In genomic region chr1:115493834-115494233, GRCh38 we compare ENCODE assay signal across 16 cellular contexts.
DNase-seq lines count a peak whose midpoint lies in the region; ATAC-seq and TF ChIP-seq lines count a peak whose summit lies in the region.
"Had no signal": no experiment of that assay in that cellular context is flagged by ENCODE, and none has a peak within 500 bp of the region (broad histone marks: within the 10 kb centered on the region; RNA-seq: fewer than 3 reads in every experiment).

No MANE protein-coding gene starts in this region.

- intact Hi-C loops in Right ventricle myocardium superior (cut with DNase I) = no loop called here

- CTCF ChIA-PET in RWPE1 (lab: Yijun Ruan, JAX) = interaction anchor here (0.7 kb wide), 1 partner anchor 101 kb away, joined by 3 read pairs; no protein-coding TSS in a partner anchor
- CTCF ChIA-PET in CD8-positive, alpha-beta memory T cell (lab: Charles Lee) = no interaction called here

- DNase-seq in right atrium auricular region (ENCODE audit: low spot score) = peak; percentile 49
- no peak for DNase-seq in Right ventricle myocardium superior
- no peak for DNase-seq in RWPE1 (ENCODE audit: low spot score)
- peak; percentile 20 for DNase-seq in lung (ENCODE audit: low spot score)
- DNase-seq in type B pancreatic cell (ENCODE audit: extremely low spot score, unreplicated experiment) = peak; percentile 36
- no peak for DNase-seq in CD8-positive, alpha-beta memory T cell
- no peak for DNase-seq in iPS-NIHi11 (ENCODE audit: low spot score)
- DNase-seq: ACHN; BE2C; C1 segment of cervical spinal cord; Caco-2; CD4-positive, CD25-positive, alpha-beta regulatory T cell had no signal

- ATAC-seq in Right ventricle myocardium superior (ENCODE audit: poor library complexity) = no peak
- no peak for ATAC-seq in lung (ENCODE audit: insufficient read depth, low FRiP score)
- no peak for ATAC-seq in HG03097 (IDR thresholded peaks at IDR 0.05; ENCODE audit: low FRiP score, unreplicated experiment)
- ATAC-seq: HepG2 had no signal

- H3K27me3 ChIP-seq in right atrium auricular region (no peaks in the 10 kb centered on the region), lung (ENCODE audit: control insufficient read depth, insufficient read depth) (no peaks in the 10 kb centered on the region)
- H3K27me3 ChIP-seq in CD8-positive, alpha-beta memory T cell (ENCODE audit: insufficient read depth, low read length, poor library complexity, severe bottlenecking) = no peaks in the 10 kb centered on the region
- H3K27me3 ChIP-seq: BE2C had no signal

- no peak overlapping the region for H3K4me3 ChIP-seq in right atrium auricular region
- H3K4me3 ChIP-seq in lung = no peak overlapping the region
- no peak overlapping the region for H3K4me3 ChIP-seq in CD8-positive, alpha-beta memory T cell (ENCODE audit: low read length)
- H3K4me3 ChIP-seq: GM23248, HAP-1 had no signal

- no peak overlapping the region for H3K27ac Mint-ChIP-seq in type B pancreatic cell
- no peak overlapping the region for H3K27ac Mint-ChIP-seq in CD8-positive, alpha-beta memory T cell
- H3K27ac Mint-ChIP-seq: CD4-positive, CD25-positive, alpha-beta regulatory T cell had no signal

- H3K27me3 Mint-ChIP-seq in type B pancreatic cell = no peaks in the 10 kb centered on the region
- H3K27me3 Mint-ChIP-seq in CD8-positive, alpha-beta memory T cell = peaks cover 1 to 4% of the 10 kb centered on the region in 2 donors
- H3K27me3 Mint-ChIP-seq: CD4-positive, CD25-positive, alpha-beta regulatory T cell had no signal

- H3K9me3 ChIP-seq in right atrium auricular region (no peaks in the 10 kb centered on the region), lung (ENCODE audit: control insufficient read depth in 2 of 2, insufficient read depth in 1 of 2, low read length in 1 of 2) (no peaks in the 10 kb centered on the region)
- H3K9me3 ChIP-seq in CD8-positive, alpha-beta memory T cell (ENCODE audit: low read length) = no peaks in the 10 kb centered on the region
- H3K9me3 ChIP-seq: BE2C, Caco-2, HAP-1 had no signal

- H3K27ac ChIP-seq in right atrium auricular region (no peak overlapping the region), RWPE1 (peak overlapping the region; percentile 10; the same call in 1 of the 2 replicates), lung (ENCODE audit: low read depth in 1 of 2, low read length in 1 of 2) (no peak overlapping the region)
- no peak overlapping the region for H3K27ac ChIP-seq in CD8-positive, alpha-beta memory T cell (ENCODE audit: low read depth, low read length)
- H3K27ac ChIP-seq: GM23248 had no signal

- 86% methylated on average over 4 of the region's 4 CpGs for WGBS in lung, 2 donors

- H3K4me1 Mint-ChIP-seq in type B pancreatic cell (ENCODE audit: unreplicated experiment) = peaks cover 13% of the 10 kb centered on the region
- H3K4me1 Mint-ChIP-seq in CD8-positive, alpha-beta memory T cell = no peaks in the 10 kb centered on the region
- H3K4me1 Mint-ChIP-seq: CD4-positive, CD25-positive, alpha-beta regulatory T cell had no signal

- peaks cover 8% of the 10 kb centered on the region for H3K9me3 Mint-ChIP-seq in type B pancreatic cell
- no peaks in the 10 kb centered on the region for H3K9me3 Mint-ChIP-seq in CD8-positive, alpha-beta memory T cell

- TF ChIP-seq CTCF in right atrium auricular region (IDR thresholded peaks at IDR 0.05) (no peak), RWPE1 (conservative IDR thresholded peaks at IDR 0.05; ENCODE audit: low read depth) (no peak), lung (IDR thresholded peaks at IDR 0.05; ENCODE audit: control extremely low read depth, extremely low read depth) (no peak), type B pancreatic cell (conservative IDR thresholded peaks at IDR 0.05) (no peak)

- H3K4me3 Mint-ChIP-seq in type B pancreatic cell = no peak overlapping the region
- H3K4me3 Mint-ChIP-seq in CD8-positive, alpha-beta memory T cell = no peak overlapping the region
- H3K4me3 Mint-ChIP-seq: CD4-positive, CD25-positive, alpha-beta regulatory T cell had no signal

- H3K36me3 ChIP-seq in right atrium auricular region (no peaks in the 10 kb centered on the region), lung (ENCODE audit: control insufficient read depth in 2 of 2, insufficient read depth in 2 of 2, low read length in 2 of 2) (no peaks in the 10 kb centered on the region)
- H3K36me3 ChIP-seq in CD8-positive, alpha-beta memory T cell (ENCODE audit: insufficient read depth, low read length) = no peaks in the 10 kb centered on the region
- H3K36me3 ChIP-seq: BE2C, HAP-1 had no signal

- H3K36me3 Mint-ChIP-seq in type B pancreatic cell = no peaks in the 10 kb centered on the region
- H3K36me3 Mint-ChIP-seq in CD8-positive, alpha-beta memory T cell = no peaks in the 10 kb centered on the region
- H3K36me3 Mint-ChIP-seq: CD4-positive, CD25-positive, alpha-beta regulatory T cell had no signal

- H3K4me1 ChIP-seq in right atrium auricular region (no peaks in the 10 kb centered on the region), lung (ENCODE audit: control insufficient read depth in 2 of 2, insufficient read depth in 2 of 2, low read length in 2 of 2) (no peaks in the 10 kb centered on the region)
- H3K4me1 ChIP-seq in CD8-positive, alpha-beta memory T cell (ENCODE audit: insufficient read depth, low read length) = no peaks in the 10 kb centered on the region
- H3K4me1 ChIP-seq: BE2C, HAP-1 had no signal

- POLR2A ChIA-PET in RWPE1 (lab: Yijun Ruan, JAX; ENCODE audit: low non-redundant PET) = no interaction called here
- POLR2A ChIA-PET in CD8-positive, alpha-beta memory T cell (lab: Charles Lee) = no interaction called here

Comparison
In these comparisons a context has a peak if more than half of its experiments do, and no peak if none do; other contexts are left out.
1. DNase-seq: peak in right atrium auricular region (single experiment), lung (single experiment) and type B pancreatic cell (single experiment); none in Right ventricle myocardium superior (single experiment), RWPE1 (single experiment), CD8-positive, alpha-beta memory T cell (0 of 5) and iPS-NIHi11 (single experiment).